Comparison of ENCODE assay signal across 8 cellular contexts in genomic region chr1:200739499-200740290, GRCh38. TPM values are rescaled to one million over a fixed set of nuclear protein-coding genes. Genes with fewer than 3 reads are reported as not detected.
DNase-seq lines count a peak whose midpoint lies in the region; ATAC-seq and TF ChIP-seq lines count a peak whose summit lies in the region.

No MANE protein-coding gene starts in this region.

- peak overlapping the region; percentile 83 for H2BK5ac ChIP-seq in mesenchymal stem cell (ENCODE audit: low read depth, low read length, poor library complexity, severe bottlenecking)

- no peak for TF ChIP-seq CTCF in transverse colon (IDR thresholded peaks at IDR 0.05)

- H2BK15ac ChIP-seq in mesenchymal stem cell (ENCODE audit: low read depth, poor library complexity, severe bottlenecking): peak overlapping the region; percentile 86

- H3K4me2 ChIP-seq in mesenchymal stem cell (ENCODE audit: low read length, poor library complexity, severe bottlenecking): peak overlapping the region; percentile 63

- H3K79me1 ChIP-seq in mesenchymal stem cell (replicated peaks; ENCODE audit: low read length, poor library complexity, severe bottlenecking): no peaks in the 10 kb centered on the region

- no peak for TF ChIP-seq POLR2A in transverse colon (IDR thresholded peaks at IDR 0.05)

- H3K14ac ChIP-seq in mesenchymal stem cell (ENCODE audit: low read length in 2 of 2): peak overlapping the region in 1 of 2 experiments; percentile 22

- intact Hi-C loops in transverse colon (cut with DNase I; ENCODE audit: low total_unique reads): loop anchor here (1.0 kb wide), 1 partner anchor 70 kb away; the partner anchor contains the start of gene DDX59

- H3K23ac ChIP-seq in mesenchymal stem cell (ENCODE audit: low read length in 2 of 2): peak overlapping the region; percentile 60 to 85

- H3K9ac ChIP-seq in duodenal mucosa (ENCODE audit: low read depth in 1 of 2, low read length in 2 of 2) (peak overlapping the region; percentile 85 to 87), mesenchymal stem cell (ENCODE audit: low read length) (peak overlapping the region; percentile 95)

- 2% methylated on average over 57 of the region's 62 CpGs for WGBS in mesenchymal stem cell
- 0 to 1% methylated on average over 2 to 36 of the region's 62 CpGs for WGBS in transverse colon (ENCODE audit: low coverage in 1 of 2), 2 donors

- peak; percentile 42 for ATAC-seq in HG02610 (IDR thresholded peaks at IDR 0.05; ENCODE audit: unreplicated experiment)

- peak overlapping the region; percentile 55 for H4K8ac ChIP-seq in mesenchymal stem cell (ENCODE audit: low read length)

- H2AFZ ChIP-seq in mesenchymal stem cell (ENCODE audit: low read depth, low read length): peak overlapping the region; percentile 29

- no peaks in the 10 kb centered on the region for H3K36me3 ChIP-seq in duodenal mucosa (ENCODE audit: control insufficient read depth in 1 of 2, insufficient read depth in 2 of 2, low read length in 2 of 2)
- no peaks in the 10 kb centered on the region for H3K36me3 ChIP-seq in mesenchymal stem cell (ENCODE audit: control insufficient read depth in 1 of 2, insufficient read depth in 2 of 2, low read depth in 1 of 2, low read length in 2 of 2)
- no peaks in the 10 kb centered on the region for H3K36me3 ChIP-seq in transverse colon

- H3K4me3 ChIP-seq in duodenal mucosa (ENCODE audit: low read depth in 1 of 2, low read length in 2 of 2) (peak overlapping the region; percentile 76 to 94), mesenchymal stem cell (ENCODE audit: insufficient read depth in 1 of 2, low read depth in 1 of 2, low read length in 2 of 2) (peak overlapping the region; percentile 89 to 94), transverse colon (peak overlapping the region; percentile 63 to 98 (median 78))

- H3K9me3 ChIP-seq in duodenal mucosa (ENCODE audit: control insufficient read depth in 1 of 2, low read length in 2 of 2): no peaks in the 10 kb centered on the region
- H3K9me3 ChIP-seq in mesenchymal stem cell (ENCODE audit: control insufficient read depth, low read length): no peaks in the 10 kb centered on the region
- no peaks in the 10 kb centered on the region for H3K9me3 ChIP-seq in transverse colon

- H3K27ac ChIP-seq in duodenal mucosa (ENCODE audit: low read depth, low read length) (peak overlapping the region; percentile 95), mesenchymal stem cell (ENCODE audit: low read length, poor library complexity, severe bottlenecking) (peak overlapping the region; percentile 100), transverse colon (peak overlapping the region; percentile 92 to 100 (median 98))

- in situ Hi-C loops in transverse colon (cut with MboI; ENCODE audit: low pct_ligation_motif_present in 1 of 4, low pct_unique_long_range_greater_than_20kb in 1 of 4, low sequenced_read_pairs in 3 of 4): no loop called here

- H4K91ac ChIP-seq in mesenchymal stem cell (ENCODE audit: low read length): peak overlapping the region; percentile 56

- peak; percentile 56 for DNase-seq in NCI-H82 (lab: John Stamatoyannopoulos, UW)
- no peak for DNase-seq in NCI-H82 treated with DMSO at 0.1 percent for 48 hours (lab: John Stamatoyannopoulos, UW; ENCODE audit: unreplicated experiment)
- peak; percentile 45 for DNase-seq in RKO (ENCODE audit: low spot score)
- peak; percentile 33 for DNase-seq in mesenchymal stem cell
- DNase-seq in transverse colon: peak; percentile 76
- DNase-seq in NCI-H1436 (lab: John Stamatoyannopoulos, UW): no peak

- H2BK120ac ChIP-seq in mesenchymal stem cell (ENCODE audit: low read depth, low read length): peak overlapping the region; percentile 77

- H3K27me3 ChIP-seq in duodenal mucosa (ENCODE audit: control insufficient read depth in 1 of 2, insufficient read depth in 2 of 2, low read length in 2 of 2) (no peaks in the 10 kb centered on the region), mesenchymal stem cell (ENCODE audit: control insufficient read depth in 1 of 2, insufficient read depth in 1 of 2, low read length in 2 of 2) (no peaks in the 10 kb centered on the region), transverse colon (no peaks in the 10 kb centered on the region)

- peak overlapping the region; percentile 97 to 100 for H3K18ac ChIP-seq in mesenchymal stem cell (ENCODE audit: low read depth in 1 of 2, low read length in 2 of 2)

- peak overlapping the region in 1 of 2 experiments; percentile 0 for H2BK12ac ChIP-seq in mesenchymal stem cell (ENCODE audit: low read length in 2 of 2)

- H3K4me1 ChIP-seq in duodenal mucosa (ENCODE audit: control insufficient read depth in 1 of 2, insufficient read depth in 2 of 2, low read length in 2 of 2): peaks cover 21 to 26% of the 10 kb centered on the region in 2 donors
- peaks cover 3% of the 10 kb centered on the region for H3K4me1 ChIP-seq in mesenchymal stem cell (ENCODE audit: control insufficient read depth, insufficient read depth, low read depth, low read length)
- H3K4me1 ChIP-seq in transverse colon: peaks cover 0 to 39% (median 17%) of the 10 kb centered on the region in 4 donors

- TF ChIP-seq EP300 in transverse colon (IDR thresholded peaks at IDR 0.05; ENCODE audit: low read depth): no peak

- peak overlapping the region; percentile 3 for H2AK5ac ChIP-seq in mesenchymal stem cell (ENCODE audit: low read length, severe bottlenecking)

- peak overlapping the region; percentile 98 to 99 for H3K4ac ChIP-seq in mesenchymal stem cell (ENCODE audit: low read depth in 1 of 2, low read length in 2 of 2)

RNA-seq across cellular contexts. Expression of gene CAMSAP2, which starts 1.0 kb away (rescaled TPM):
- 24.0 TPM for polyA plus RNA-seq in mesenchymal stem cell (2013, experiment 1 of 2)
- 23.8 TPM for polyA plus RNA-seq in mesenchymal stem cell (2013, experiment 2 of 2)
- total RNA-seq in transverse colon: 10 to 100 TPM in 1 of 4 donors, 1 to 10 TPM in 3; 8.2 to 12.5 (median 9.1) TPM

Comparison
In these comparisons a context has a peak if more than half of its experiments do, and no peak if none do; other contexts are left out.
1. DNase-seq: peak in NCI-H82 (single experiment), RKO (single experiment), mesenchymal stem cell (single experiment) and transverse colon (single experiment); none in NCI-H82 treated with DMSO at 0.1 percent for 48 hours (single experiment) and NCI-H1436 (single experiment).
2. Peak in every context shown above with its lines, with median percentiles within 50 percentile points of each other: H3K27ac ChIP-seq and H3K4me3 ChIP-seq.